ENCODE assay signal across 19 cellular contexts in the genomic region with DNA sequence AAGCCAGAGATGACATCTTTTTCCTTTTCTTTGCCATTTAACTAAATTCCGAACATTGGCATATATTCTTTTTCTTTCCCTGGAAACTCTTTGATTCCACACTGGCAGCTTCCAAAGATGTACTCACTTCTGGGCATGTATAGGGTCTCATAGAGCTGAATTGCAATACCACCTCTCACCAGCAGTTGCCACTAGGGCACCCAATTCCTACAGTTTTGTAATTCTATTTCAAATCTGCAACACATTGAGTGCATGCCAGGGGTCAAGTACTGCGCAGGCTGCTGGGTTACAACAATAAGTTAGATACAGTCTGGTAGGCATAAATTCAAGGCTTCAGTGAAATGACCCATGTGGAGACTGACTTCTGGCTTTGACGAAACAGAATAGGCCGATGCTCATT.
DNase-seq lines count a peak whose midpoint lies in the region; ATAC-seq, FAIRE-seq and TF ChIP-seq lines count a peak whose summit lies in the region.
"Had no signal": no experiment of that assay in that cellular context is flagged by ENCODE, and none has a peak within 500 bp of the region (broad histone marks: within the 10 kb centered on the region; RNA-seq: fewer than 3 reads in every experiment).

No MANE protein-coding gene starts in this region.

- TF ChIP-seq POLR2A in H1 (IDR thresholded peaks at IDR 0.05; ENCODE audit: control extremely low read depth in 1 of 2, low read depth in 2 of 2, low read length in 2 of 2) (no peak), erythroblast (IDR thresholded peaks at IDR 0.05; ENCODE audit: low read length) (no peak)

- DNase-seq in GM06990 (ENCODE audit: extremely low read depth, insufficient read length) (no peak), H1 (ENCODE audit: low read depth in 1 of 2, low spot score in 2 of 2) (no peak), osteocyte (ENCODE audit: extremely low spot score, unreplicated experiment) (no peak), DMS114 treated with DMSO at 0.1 percent for 48 hours (lab: John Stamatoyannopoulos, UW; ENCODE audit: unreplicated experiment) (no peak), erythroblast (lab: John Stamatoyannopoulos, UW) (no peak)
- no peak for DNase-seq in stimulated activated CD4-positive, alpha-beta T cell treated with anti-CD3 and anti-CD28 coated beads, Interleukin-2, amount 100 ng/mL, for 48 hours
- DNase-seq: activated CD8-positive, alpha-beta memory T cell treated with anti-CD3 and anti-CD28 coated beads for 24 hours; adrenal gland; colonic mucosa; heart right ventricle; kidney; midbrain; NCI-H2029; NCI-H524 treated with DMSO at 0.1 percent for 48 hours; ovary had no signal

- H3K18ac ChIP-seq in H1 (ENCODE audit: extremely low read depth, low read length) = no peak overlapping the region

- no peaks in the 10 kb centered on the region for H3F3A ChIP-seq in OCI-LY1 (ENCODE audit: insufficient read depth, low read length)

- POLR2A ChIA-PET in H1 (lab: Charles Lee; ENCODE audit: partially characterized antibody) = interaction anchor here (0.8 kb wide), 1 partner anchor 221 kb away, joined by 3 read pairs; no protein-coding TSS in a partner anchor

- no peaks in the 10 kb centered on the region for H3K4me1 Mint-ChIP-seq in osteocyte (ENCODE audit: unreplicated experiment)
- H3K4me1 Mint-ChIP-seq: activated T-helper 17 cell treated with anti-CD3 and anti-CD28 coated beads, Interleukin-2, amount 50 U/mL, for 72 hours had no signal

- peaks cover 9% of the 10 kb centered on the region for H3K27me3 Mint-ChIP-seq in osteocyte (ENCODE audit: unreplicated experiment)

- no peaks in the 10 kb centered on the region for H3K79me1 ChIP-seq in H1 (ENCODE audit: low read depth, low read length)

- H3K23ac ChIP-seq in H1 (ENCODE audit: insufficient read length) = no peak overlapping the region

- TF ChIP-seq CTCF in GM06990 (IDR thresholded peaks at IDR 0.05; ENCODE audit: insufficient read depth, low read length, poor library complexity, severe bottlenecking) = peak; percentile 26
- peak; percentile 18; the same call in 1 of the 2 replicates for TF ChIP-seq CTCF in OCI-LY1 (IDR thresholded peaks at IDR 0.05; ENCODE audit: low read length)
- peak in 2 of 3 experiments; percentile 11 to 51; a peak in 2 of 4 replicates for TF ChIP-seq CTCF in H1 (IDR thresholded peaks at IDR 0.05; ENCODE audit: control extremely low read depth in 1 of 3, insufficient read depth in 1 of 3, low read depth in 1 of 3, low read length in 3 of 3)
- TF ChIP-seq CTCF in osteocyte (IDR thresholded peaks at IDR 0.05) = peak; percentile 14

- no peak overlapping the region for H2BK5ac ChIP-seq in H1 (ENCODE audit: low read depth, low read length)

- no peak for TF ChIP-seq EP300 in H1 (IDR thresholded peaks at IDR 0.05; ENCODE audit: borderline replicate concordance in 1 of 2, low read depth in 2 of 2, low read length in 2 of 2)

- H3K27me3 ChIP-seq in GM06990 (replicated peaks; ENCODE audit: control insufficient read depth, insufficient read depth, low read length) (no peaks in the 10 kb centered on the region), OCI-LY1 (ENCODE audit: insufficient read depth, low read length) (peaks cover 3% of the 10 kb centered on the region; the same call in 1 of the 2 replicates), H1 (replicated peaks in 1 of 4; ENCODE audit: control insufficient read depth in 3 of 4, extremely low read depth in 1 of 4, insufficient read depth in 3 of 4, low read length in 3 of 4) (peaks cover 0 to 3% (median 0%) of the 10 kb centered on the region in 4 experiments; a peak in 2 of 7 replicates)
- H3K27me3 ChIP-seq: colonic mucosa, ovary had no signal

- no peak overlapping the region for H2BK20ac ChIP-seq in H1 (ENCODE audit: low read length)

- no peak overlapping the region for H2BK120ac ChIP-seq in H1 (replicated peaks; ENCODE audit: low read depth, low read length)

- H3K79me2 ChIP-seq in OCI-LY1 (ENCODE audit: insufficient read depth, low read length) (no peaks in the 10 kb centered on the region), H1 (ENCODE audit: control insufficient read depth in 1 of 2, insufficient read depth in 2 of 2, low read length in 2 of 2) (no peaks in the 10 kb centered on the region)

- no peak overlapping the region for H3K14ac ChIP-seq in H1 (ENCODE audit: insufficient read length)

- H3K4me1 ChIP-seq in OCI-LY1 (ENCODE audit: insufficient read depth, low read length, severe bottlenecking) = no peaks in the 10 kb centered on the region
- H3K4me1 ChIP-seq in H1 (replicated peaks in 1 of 4; ENCODE audit: control insufficient read depth in 3 of 4, insufficient read depth in 4 of 4, low read length in 3 of 4) = peaks cover under 1 to 12% (median 7%) of the 10 kb centered on the region in 4 experiments; a peak in 6 of 7 replicates
- H3K4me1 ChIP-seq: adrenal gland, colonic mucosa, heart right ventricle had no signal

- no peak overlapping the region for H3K4me3 Mint-ChIP-seq in osteocyte (ENCODE audit: unreplicated experiment)
- H3K4me3 Mint-ChIP-seq: activated T-helper 17 cell treated with anti-CD3 and anti-CD28 coated beads, Interleukin-2, amount 50 U/mL, for 72 hours; stimulated activated naive CD8-positive, alpha-beta T cell treated with anti-CD3 and anti-CD28 coated beads, Interleukin-15, Interleukin-2, amounts not matched to agents 100 ng/mL and 50 ng/mL, for 24 hours had no signal

- H4K20me1 ChIP-seq in OCI-LY1 (ENCODE audit: insufficient read depth, low read length) = no peaks in the 10 kb centered on the region
- H4K20me1 ChIP-seq in H1 (replicated peaks in 1 of 2; ENCODE audit: control insufficient read depth in 1 of 2, insufficient read depth in 2 of 2, low read length in 2 of 2) = no peaks in the 10 kb centered on the region

- ATAC-seq in GM21515 (IDR thresholded peaks at IDR 0.05; ENCODE audit: unreplicated experiment) = no peak
- ATAC-seq: activated T-helper 17 cell treated with anti-CD3 and anti-CD28 coated beads, Interleukin-2, amount 50 U/mL, for 72 hours; heart right ventricle had no signal

- H3K9ac ChIP-seq in OCI-LY1 (ENCODE audit: low read length) (no peak overlapping the region), H1 (replicated peaks in 1 of 4; ENCODE audit: extremely low read depth in 1 of 4, low read depth in 3 of 4, low read length in 3 of 4) (no peak overlapping the region)

- H3K27ac Mint-ChIP-seq in osteocyte (ENCODE audit: unreplicated experiment) = no peak overlapping the region
- H3K27ac Mint-ChIP-seq: activated T-helper 17 cell treated with anti-CD3 and anti-CD28 coated beads, Interleukin-2, amount 50 U/mL, for 72 hours; stimulated activated naive CD8-positive, alpha-beta T cell treated with anti-CD3 and anti-CD28 coated beads, Interleukin-15, Interleukin-2, amounts not matched to agents 100 ng/mL and 50 ng/mL, for 24 hours had no signal

- CTCF ChIA-PET in H1 (lab: Charles Lee; ENCODE audit: partially characterized antibody) = interaction anchor here (0.6 to 3.4 kb wide), 53 partner anchors 9 to 631 kb away, joined by 3 to 18 read pairs (median 5); no protein-coding TSS in a partner anchor

- no peak overlapping the region for H3K4me2 ChIP-seq in OCI-LY1 (ENCODE audit: low read length)
- H3K4me2 ChIP-seq in H1 (ENCODE audit: insufficient read depth in 1 of 2, low read depth in 2 of 2, low read length in 2 of 2) = no peak overlapping the region

- H3K4me3 ChIP-seq in GM06990 (replicated peaks; ENCODE audit: low read depth, low read length) (no peak overlapping the region), OCI-LY1 (ENCODE audit: low read depth, low read length, poor library complexity, severe bottlenecking) (no peak overlapping the region), H1 (ENCODE audit: extremely low read depth in 1 of 4, insufficient read depth in 2 of 4, low read depth in 3 of 4, low read length in 4 of 4) (no peak overlapping the region)
- H3K4me3 ChIP-seq: adrenal gland, colonic mucosa, heart right ventricle, ovary had no signal

- no peak overlapping the region for H4K5ac ChIP-seq in H1 (ENCODE audit: insufficient read length, low read depth, low read length)

- H3K23me2 ChIP-seq in H1 (ENCODE audit: low read depth, low read length) = no peaks in the 10 kb centered on the region

- H4K91ac ChIP-seq in H1 (replicated peaks; ENCODE audit: insufficient read length, low read length) = no peak overlapping the region

- FAIRE-seq in H1 (lab: Jason Lieb, UNC) = no peak
- FAIRE-seq: kidney had no signal

- H2AK5ac ChIP-seq in H1 (ENCODE audit: low read depth, low read length) = no peak overlapping the region

- H3K9me3 ChIP-seq in OCI-LY1 (ENCODE audit: low read length) (peaks cover 7% of the 10 kb centered on the region; the same call in 1 of the 2 replicates), H1 (ENCODE audit: insufficient read depth in 2 of 2, low read depth in 1 of 2, low read length in 1 of 2) (peaks cover 7 to 9% of the 10 kb centered on the region in 2 experiments; a peak in 3 of 4 replicates)
- H3K9me3 ChIP-seq: adrenal gland, colonic mucosa, ovary had no signal

- WGBS in H1 (ENCODE audit: extremely low coverage in 1 of 2, insufficient coverage in 1 of 2, insufficient read length in 1 of 2, insufficient replicate concordance in 2 of 2, low coverage in 1 of 2, low lambda C conversion rate in 2 of 2, missing lambda C conversion rate in 1 of 2), 2 experiments = 96% methylated on average over 4 of the region's 4 CpGs; no CpG with 5 or more reads in 1 of the 2 experiments

- H2BK12ac ChIP-seq in H1 (ENCODE audit: low read depth, low read length) = no peak overlapping the region

- no peak overlapping the region for H3K4ac ChIP-seq in H1 (replicated peaks; ENCODE audit: insufficient read length, low read depth, low read length)

- H3K36me3 ChIP-seq in GM06990 (ENCODE audit: control insufficient read depth, insufficient read depth, low read length) = no peaks in the 10 kb centered on the region
- no peaks in the 10 kb centered on the region for H3K36me3 ChIP-seq in OCI-LY1 (ENCODE audit: insufficient read depth, low read length)
- no peaks in the 10 kb centered on the region for H3K36me3 ChIP-seq in H1 (ENCODE audit: control insufficient read depth in 2 of 4, insufficient read depth in 4 of 4, low read length in 3 of 4)
- H3K36me3 ChIP-seq: adrenal gland, colonic mucosa, heart right ventricle, ovary had no signal

- H3K9me3 Mint-ChIP-seq in osteocyte (ENCODE audit: unreplicated experiment) = peaks cover 6% of the 10 kb centered on the region

- H3K56ac ChIP-seq in H1 (replicated peaks; ENCODE audit: insufficient read length, low read depth, low read length) = no peak overlapping the region

- H4K8ac ChIP-seq in H1 (ENCODE audit: extremely low read depth, insufficient read depth, low read length) = no peak overlapping the region

- H2BK15ac ChIP-seq in H1 (ENCODE audit: low read length) = peak overlapping the region; percentile 55; the same call in 1 of the 2 replicates

- no peak overlapping the region for H2AFZ ChIP-seq in OCI-LY1 (ENCODE audit: low read length)
- H2AFZ ChIP-seq in H1 (ENCODE audit: low read length) = no peak overlapping the region

- no peaks in the 10 kb centered on the region for H3K9me2 ChIP-seq in OCI-LY1 (ENCODE audit: low read depth, low read length)

- H3K36me3 Mint-ChIP-seq in osteocyte (ENCODE audit: unreplicated experiment) = no peaks in the 10 kb centered on the region

- no peak; a peak in 1 of 4 replicates for TF ChIP-seq RAD21 in H1 (IDR thresholded peaks at IDR 0.05 in 1 of 2, conservative IDR thresholded peaks at IDR 0.05 in 1 of 2; ENCODE audit: low read depth in 2 of 2, low read length in 2 of 2)

- no peak overlapping the region for H3K27ac ChIP-seq in OCI-LY1 (ENCODE audit: low read depth, low read length, poor library complexity, severe bottlenecking)
- no peak overlapping the region for H3K27ac ChIP-seq in H1 (ENCODE audit: low read depth, low read length)
- H3K27ac ChIP-seq: adrenal gland, colonic mucosa, heart right ventricle, ovary had no signal
